Comparison of ENCODE assay signal across 9 cellular contexts in the genomic region with DNA sequence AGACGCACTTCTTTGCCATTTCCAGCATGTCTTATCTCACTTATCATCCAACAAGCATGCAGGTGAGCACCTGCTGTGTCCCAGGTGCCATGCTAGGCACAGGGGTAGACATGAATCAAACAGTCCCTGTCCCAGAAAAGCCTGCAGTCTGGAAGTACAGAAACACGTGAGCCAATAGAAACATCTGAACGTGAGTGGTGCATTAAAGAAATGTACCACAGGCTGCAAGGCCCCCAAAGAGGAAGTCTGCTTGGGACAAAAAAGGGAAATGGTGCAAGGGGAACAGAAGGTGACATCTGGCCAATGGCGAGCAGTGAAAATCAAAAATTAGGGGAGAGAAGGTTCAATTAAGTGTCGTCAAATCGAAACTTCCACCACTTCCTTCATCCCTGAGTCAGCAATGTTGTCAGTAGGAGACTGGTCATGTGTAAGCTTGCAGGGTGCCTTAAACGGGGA. TPM values are rescaled to one million over a fixed set of nuclear protein-coding genes. Genes with fewer than 3 reads are reported as not detected.
DNase-seq lines count a peak whose midpoint lies in the region; ATAC-seq and TF ChIP-seq lines count a peak whose summit lies in the region.
"Had no signal": no experiment of that assay in that cellular context is flagged by ENCODE, and none has a peak within 500 bp of the region (broad histone marks: within the 10 kb centered on the region; RNA-seq: fewer than 3 reads in every experiment).

No MANE protein-coding gene starts in this region.

- H3K27me3 ChIP-seq in right lobe of liver = no peaks in the 10 kb centered on the region
- no peaks in the 10 kb centered on the region for H3K27me3 ChIP-seq in CD4-positive, alpha-beta memory T cell (ENCODE audit: insufficient read depth, low read length)
- no peaks in the 10 kb centered on the region for H3K27me3 ChIP-seq in H7 (ENCODE audit: control insufficient read depth, insufficient read depth, low read length)

- H3K4me3 ChIP-seq in right lobe of liver = no peak overlapping the region
- no peak overlapping the region for H3K4me3 ChIP-seq in CD4-positive, alpha-beta memory T cell (ENCODE audit: low read length in 2 of 2)
- H3K4me3 ChIP-seq in H7 (ENCODE audit: insufficient read depth, low read depth, low read length) = no peak overlapping the region

- no peaks in the 10 kb centered on the region for H3K9me3 Mint-ChIP-seq in CD4-positive, alpha-beta memory T cell

- ATAC-seq in HG02571 (IDR thresholded peaks at IDR 0.05; ENCODE audit: unreplicated experiment) (peak; percentile 15), right lobe of liver (peak; percentile 2 to 34 (median 11)), HG03354 (IDR thresholded peaks at IDR 0.05; ENCODE audit: poor library complexity, severe bottlenecking, unreplicated experiment) (no peak)

- TF ChIP-seq POLR2A in right lobe of liver (IDR thresholded peaks at IDR 0.05) = no peak

- H3K36me3 Mint-ChIP-seq in CD4-positive, alpha-beta memory T cell = no peaks in the 10 kb centered on the region

- CTCF ChIA-PET in CD4-positive, alpha-beta memory T cell (lab: Charles Lee; ENCODE audit: partially characterized antibody) = interaction anchor here (0.9 to 2.7 kb wide), 17 partner anchors 9 to 455 kb away, joined by 3 to 11 read pairs (median 4); no protein-coding TSS in a partner anchor

- no peak for TF ChIP-seq CTCF in right lobe of liver (IDR thresholded peaks at IDR 0.05)

- POLR2A ChIA-PET in CD4-positive, alpha-beta memory T cell (lab: Charles Lee; ENCODE audit: partially characterized antibody) = no interaction called here

- H3K36me3 ChIP-seq in right lobe of liver (no peaks in the 10 kb centered on the region), H7 (replicated peaks; ENCODE audit: control insufficient read depth, insufficient read depth, low read length) (no peaks in the 10 kb centered on the region)
- no peaks in the 10 kb centered on the region for H3K36me3 ChIP-seq in CD4-positive, alpha-beta memory T cell (ENCODE audit: insufficient read depth, low read length)

- H3K9me3 ChIP-seq in right lobe of liver = no peaks in the 10 kb centered on the region
- no peaks in the 10 kb centered on the region for H3K9me3 ChIP-seq in CD4-positive, alpha-beta memory T cell (ENCODE audit: control insufficient read depth in 1 of 2, low read length in 2 of 2)

- no peak overlapping the region for H3K4me3 Mint-ChIP-seq in CD4-positive, alpha-beta memory T cell

- 7% methylated on average over 6 of the region's 7 CpGs for WGBS in right lobe of liver (ENCODE audit: insufficient coverage, low coverage, low lambda C conversion rate, missing lambda C conversion rate)

- no peak overlapping the region for H3K27ac ChIP-seq in right lobe of liver
- no peak overlapping the region for H3K27ac ChIP-seq in CD4-positive, alpha-beta memory T cell (ENCODE audit: low read depth, low read length)

- H3K4me1 ChIP-seq in right lobe of liver = peaks cover 0 to 3% (median 0%) of the 10 kb centered on the region in 4 donors
- H3K4me1 ChIP-seq in CD4-positive, alpha-beta memory T cell (ENCODE audit: insufficient read depth, low read length) = peaks cover 7% of the 10 kb centered on the region

- peaks cover 4 to 12% (median 10%) of the 10 kb centered on the region in 4 donors for H3K4me1 Mint-ChIP-seq in CD4-positive, alpha-beta memory T cell

- DNase-seq in GF-D8 (lab: John Stamatoyannopoulos, UW) = peak; percentile 68
- DNase-seq in OCI-M1 (lab: John Stamatoyannopoulos, UW) = peak; percentile 59
- DNase-seq in right lobe of liver = no peak
- DNase-seq in CD4-positive, alpha-beta memory T cell = no peak
- DNase-seq in NCI-H526 treated with DMSO at 0.1 percent for 48 hours (lab: John Stamatoyannopoulos, UW) = no peak
- DNase-seq in H7 = no peak

- H3K27me3 Mint-ChIP-seq in CD4-positive, alpha-beta memory T cell = no peaks in the 10 kb centered on the region

- no peak overlapping the region for H3K27ac Mint-ChIP-seq in CD4-positive, alpha-beta memory T cell

- intact Hi-C loops in right lobe of liver (cut with DNase I) = no loop called here
- intact Hi-C loops in CD4-positive, alpha-beta memory T cell (cut with micrococcal nuclease) = loop anchor here (1.0 to 2.0 kb wide), 5 partner anchors 96 to 819 kb away; no protein-coding TSS in a partner anchor

RNA-seq across cellular contexts. Expression of a gene that starts 17.6 kb away (rescaled TPM):
- total RNA-seq in right lobe of liver = not detected
- not detected for total RNA-seq in CD4-positive, alpha-beta memory T cell
- polyA plus RNA-seq in CD4-positive, alpha-beta memory T cell = not detected
- not detected in 2 replicates for total RNA-seq in H7 (2014; rRNA removed; shearing (Covaris generic))
- total RNA-seq: renal cortical epithelial cell had no signal

Comparison
In these comparisons a context has a peak if more than half of its experiments do, and no peak if none do; other contexts are left out.
1. DNase-seq: peak in GF-D8 (single experiment) and OCI-M1 (single experiment); none in right lobe of liver (0 of 3), CD4-positive, alpha-beta memory T cell (0 of 5), NCI-H526 treated with DMSO at 0.1 percent for 48 hours (single experiment) and H7 (single experiment).